19 cellular contexts compared by ENCODE assay signal in genomic region chr1:197352011-197352410, GRCh38.
DNase-seq lines count a peak whose midpoint lies in the region; TF ChIP-seq lines count a peak whose summit lies in the region.
"Had no signal": no experiment of that assay in that cellular context is flagged by ENCODE, and none has a peak within 500 bp of the region (broad histone marks: within the 10 kb centered on the region; RNA-seq: fewer than 3 reads in every experiment).

No MANE protein-coding gene starts in this region.

- no peaks in the 10 kb centered on the region for H3K27me3 ChIP-seq in BJ (ENCODE audit: control insufficient read depth, insufficient read depth, low read length)

- POLR2A ChIA-PET in BJ (lab: Charles Lee), result no interaction called here

- no peaks in the 10 kb centered on the region for H3K36me3 ChIP-seq in BJ (ENCODE audit: control insufficient read depth, insufficient read depth, low read length)

- H3K4me3 Mint-ChIP-seq in HFFc6 (no peak overlapping the region), nephron (no peak overlapping the region)
- H3K4me3 Mint-ChIP-seq in activated T-helper 2 cell treated with anti-CD3 and anti-CD28 coated beads, Interferon-gamma antibody, Interleukin-2, Interleukin-4, amounts not matched to agents 10 μg/mL and 5 μg/mL and 100 μg/mL, durations not matched to agents 14 hours and 24 hours and 36 hours (ENCODE audit: low read depth), result no peak overlapping the region
- H3K4me3 Mint-ChIP-seq: CD14-positive monocyte had no signal

- H3K9me3 Mint-ChIP-seq in HFFc6 (no peaks in the 10 kb centered on the region), nephron (no peaks in the 10 kb centered on the region)
- no peaks in the 10 kb centered on the region for H3K9me3 Mint-ChIP-seq in activated T-helper 2 cell treated with anti-CD3 and anti-CD28 coated beads, Interferon-gamma antibody, Interleukin-2, Interleukin-4, amounts not matched to agents 10 μg/mL and 5 μg/mL and 100 μg/mL, durations not matched to agents 14 hours and 24 hours and 36 hours

- peak; percentile 14 for DNase-seq in BJ (ENCODE audit: low read depth)
- peak; percentile 3 for DNase-seq in HFFc6
- peak; percentile 10 for DNase-seq in fibroblast of gingiva (ENCODE audit: low read depth)
- DNase-seq in C1 segment of cervical spinal cord (lab: John Stamatoyannopoulos, UW), result no peak
- no peak for DNase-seq in activated T-helper 2 cell treated with anti-CD3 and anti-CD28 coated beads, Interferon-gamma antibody, Interleukin-2, Interleukin-4, amounts not matched to agents 10 μg/mL and 5 μg/mL and 100 μg/mL, durations not matched to agents 14 hours and 24 hours and 36 hours (ENCODE audit: low spot score)
- DNase-seq in NCI-H1694 (lab: John Stamatoyannopoulos, UW), result no peak
- DNase-seq: 8988T, AML-193, DMS53, KBM-7, NCI-H1092 treated with DMSO at 0.1 percent for 48 hours, NCI-H1436 treated with DMSO at 0.1 percent for 48 hours, NCI-H2081, NCI-H446 treated with DMSO at 0.1 percent for 48 hours, NCI-H526 treated with DMSO at 0.1 percent for 48 hours, OCI-M1 had no signal

- no peak overlapping the region for H3K27ac Mint-ChIP-seq in HFFc6
- H3K27ac Mint-ChIP-seq in nephron, result peak overlapping the region; percentile 5 to 60 (median 41)
- no peak overlapping the region for H3K27ac Mint-ChIP-seq in activated T-helper 2 cell treated with anti-CD3 and anti-CD28 coated beads, Interferon-gamma antibody, Interleukin-2, Interleukin-4, amounts not matched to agents 10 μg/mL and 5 μg/mL and 100 μg/mL, durations not matched to agents 14 hours and 24 hours and 36 hours
- H3K27ac Mint-ChIP-seq: CD14-positive monocyte had no signal

- intact Hi-C loops in activated T-helper 2 cell treated with anti-CD3 and anti-CD28 coated beads, Interferon-gamma antibody, Interleukin-2, Interleukin-4, amounts not matched to agents 10 μg/mL and 5 μg/mL and 100 μg/mL, durations not matched to agents 14 hours and 24 hours and 36 hours (cut with micrococcal nuclease), result loop anchor here (10.0 kb wide), 1 partner anchor 627 kb away; no protein-coding TSS in a partner anchor

- H3K27me3 Mint-ChIP-seq in HFFc6 (ENCODE audit: insufficient read depth) (no peaks in the 10 kb centered on the region), nephron (ENCODE audit: low read depth) (no peaks in the 10 kb centered on the region)
- H3K27me3 Mint-ChIP-seq in activated T-helper 2 cell treated with anti-CD3 and anti-CD28 coated beads, Interferon-gamma antibody, Interleukin-2, Interleukin-4, amounts not matched to agents 10 μg/mL and 5 μg/mL and 100 μg/mL, durations not matched to agents 14 hours and 24 hours and 36 hours (ENCODE audit: low read depth), result no peaks in the 10 kb centered on the region

- TF ChIP-seq CTCF in BJ (IDR thresholded peaks at IDR 0.05; ENCODE audit: insufficient read depth, low read depth, low read length) (no peak), HFFc6 (IDR thresholded peaks at IDR 0.05) (no peak), nephron (IDR thresholded peaks at IDR 0.05; ENCODE audit: unreplicated experiment in 3 of 3) (no peak)

- H3K36me3 Mint-ChIP-seq in HFFc6 (ENCODE audit: low read depth) (no peaks in the 10 kb centered on the region), nephron (ENCODE audit: low read depth) (no peaks in the 10 kb centered on the region)
- H3K36me3 Mint-ChIP-seq in activated T-helper 2 cell treated with anti-CD3 and anti-CD28 coated beads, Interferon-gamma antibody, Interleukin-2, Interleukin-4, amounts not matched to agents 10 μg/mL and 5 μg/mL and 100 μg/mL, durations not matched to agents 14 hours and 24 hours and 36 hours (ENCODE audit: low read depth), result no peaks in the 10 kb centered on the region
- H3K36me3 Mint-ChIP-seq: CD14-positive monocyte had no signal

- no peak overlapping the region for H3K4me3 ChIP-seq in BJ (ENCODE audit: low read depth, low read length)
- H3K4me3 ChIP-seq: GM12878 had no signal

- CTCF ChIA-PET in BJ (lab: Yijun Ruan, JAX), result no interaction called here

- peaks cover 11% of the 10 kb centered on the region for H3K4me1 Mint-ChIP-seq in HFFc6 (ENCODE audit: low read depth)
- H3K4me1 Mint-ChIP-seq in nephron, result peaks cover 16% of the 10 kb centered on the region
- no peaks in the 10 kb centered on the region for H3K4me1 Mint-ChIP-seq in activated T-helper 2 cell treated with anti-CD3 and anti-CD28 coated beads, Interferon-gamma antibody, Interleukin-2, Interleukin-4, amounts not matched to agents 10 μg/mL and 5 μg/mL and 100 μg/mL, durations not matched to agents 14 hours and 24 hours and 36 hours (ENCODE audit: low read depth)
- H3K4me1 Mint-ChIP-seq: CD14-positive monocyte had no signal

Comparison
In these comparisons a context has a peak if more than half of its experiments do, and no peak if none do; other contexts are left out.
1. DNase-seq: peak in BJ (single experiment), HFFc6 (single experiment) and fibroblast of gingiva (single experiment); none in C1 segment of cervical spinal cord (0 of 14), activated T-helper 2 cell treated with anti-CD3 and anti-CD28 coated beads, Interferon-gamma antibody, Interleukin-2, Interleukin-4, amounts not matched to agents 10 μg/mL and 5 μg/mL and 100 μg/mL, durations not matched to agents 14 hours and 24 hours and 36 hours (single experiment) and NCI-H1694 (single experiment).
2. H3K27ac Mint-ChIP-seq: peak in nephron (3 of 3); none in HFFc6 (single experiment) and activated T-helper 2 cell treated with anti-CD3 and anti-CD28 coated beads, Interferon-gamma antibody, Interleukin-2, Interleukin-4, amounts not matched to agents 10 μg/mL and 5 μg/mL and 100 μg/mL, durations not matched to agents 14 hours and 24 hours and 36 hours (single experiment).